1 cellular context compared by ENCODE assay signal in the genomic region with DNA sequence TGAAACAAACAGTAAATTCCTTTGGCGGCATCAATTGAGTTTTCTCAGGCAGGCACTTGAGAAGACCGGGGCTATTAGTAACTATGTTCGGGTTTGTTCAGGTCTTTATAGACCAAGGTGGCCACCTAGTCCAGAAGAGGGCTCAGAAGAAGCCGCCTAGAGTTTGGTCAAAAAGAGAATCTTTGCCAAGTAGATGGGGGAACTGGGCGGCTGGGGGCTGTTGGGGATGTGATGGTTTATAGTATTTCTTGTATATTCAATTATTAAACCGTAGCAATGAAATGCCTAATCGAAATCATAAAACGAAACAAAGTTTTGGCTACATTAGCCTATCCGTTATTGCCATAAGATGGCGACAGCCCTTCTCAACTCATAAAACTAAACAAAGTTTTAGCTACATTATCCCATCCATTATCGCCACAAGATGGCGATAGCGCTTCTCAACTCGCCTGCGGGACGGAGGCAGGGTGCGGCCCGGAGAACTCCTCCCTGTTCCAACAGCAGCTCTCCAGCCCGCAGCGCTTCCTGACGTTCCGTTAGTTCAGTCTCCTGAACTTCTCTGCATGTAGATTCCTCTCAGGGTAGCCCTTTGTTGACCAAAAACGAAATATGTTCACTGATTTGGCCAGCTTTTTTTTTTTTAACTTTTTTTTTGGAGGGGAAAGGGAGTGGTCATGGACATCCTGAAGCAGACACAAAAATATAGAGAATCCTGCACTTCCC.
TF ChIP-seq lines count a peak whose summit lies in the region.

No MANE protein-coding gene starts in this region.

TF ChIP-seq in HepG2, 621 proteins besides CTCF, POLR2A, EP300 and RAD21 (continued from another document and continues in another):
- TF ChIP-seq, protein P1, sequence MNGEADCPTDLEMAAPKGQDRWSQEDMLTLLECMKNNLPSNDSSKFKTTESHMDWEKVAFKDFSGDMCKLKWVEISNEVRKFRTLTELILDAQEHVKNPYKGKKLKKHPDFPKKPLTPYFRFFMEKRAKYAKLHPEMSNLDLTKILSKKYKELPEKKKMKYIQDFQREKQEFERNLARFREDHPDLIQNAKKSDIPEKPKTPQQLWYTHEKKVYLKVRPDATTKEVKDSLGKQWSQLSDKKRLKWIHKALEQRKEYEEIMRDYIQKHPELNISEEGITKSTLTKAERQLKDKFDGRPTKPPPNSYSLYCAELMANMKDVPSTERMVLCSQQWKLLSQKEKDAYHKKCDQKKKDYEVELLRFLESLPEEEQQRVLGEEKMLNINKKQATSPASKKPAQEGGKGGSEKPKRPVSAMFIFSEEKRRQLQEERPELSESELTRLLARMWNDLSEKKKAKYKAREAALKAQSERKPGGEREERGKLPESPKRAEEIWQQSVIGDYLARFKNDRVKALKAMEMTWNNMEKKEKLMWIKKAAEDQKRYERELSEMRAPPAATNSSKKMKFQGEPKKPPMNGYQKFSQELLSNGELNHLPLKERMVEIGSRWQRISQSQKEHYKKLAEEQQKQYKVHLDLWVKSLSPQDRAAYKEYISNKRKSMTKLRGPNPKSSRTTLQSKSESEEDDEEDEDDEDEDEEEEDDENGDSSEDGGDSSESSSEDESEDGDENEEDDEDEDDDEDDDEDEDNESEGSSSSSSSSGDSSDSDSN (CRISPR knock-in tag; IDR thresholded peaks at IDR 0.05) = peak; percentile 56; the same call in 1 of the 2 replicates
- peak; percentile 73 for TF ChIP-seq ZSCAN9 (CRISPR knock-in tag; IDR thresholded peaks at IDR 0.05; ENCODE audit: borderline replicate concordance)
- TF ChIP-seq HDAC1 (CRISPR knock-in tag; IDR thresholded peaks at IDR 0.05) = 0 out of 2 replicates have a peak, but pooled peaks have one; percentile 21
- no peak for TF ChIP-seq ZNF775 (CRISPR knock-in tag; IDR thresholded peaks at IDR 0.05; ENCODE audit: borderline replicate concordance)
- TF ChIP-seq, protein P2, sequence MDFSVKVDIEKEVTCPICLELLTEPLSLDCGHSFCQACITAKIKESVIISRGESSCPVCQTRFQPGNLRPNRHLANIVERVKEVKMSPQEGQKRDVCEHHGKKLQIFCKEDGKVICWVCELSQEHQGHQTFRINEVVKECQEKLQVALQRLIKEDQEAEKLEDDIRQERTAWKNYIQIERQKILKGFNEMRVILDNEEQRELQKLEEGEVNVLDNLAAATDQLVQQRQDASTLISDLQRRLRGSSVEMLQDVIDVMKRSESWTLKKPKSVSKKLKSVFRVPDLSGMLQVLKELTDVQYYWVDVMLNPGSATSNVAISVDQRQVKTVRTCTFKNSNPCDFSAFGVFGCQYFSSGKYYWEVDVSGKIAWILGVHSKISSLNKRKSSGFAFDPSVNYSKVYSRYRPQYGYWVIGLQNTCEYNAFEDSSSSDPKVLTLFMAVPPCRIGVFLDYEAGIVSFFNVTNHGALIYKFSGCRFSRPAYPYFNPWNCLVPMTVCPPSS (IDR thresholded peaks at IDR 0.05) = no peak
- TF ChIP-seq, protein P3, sequence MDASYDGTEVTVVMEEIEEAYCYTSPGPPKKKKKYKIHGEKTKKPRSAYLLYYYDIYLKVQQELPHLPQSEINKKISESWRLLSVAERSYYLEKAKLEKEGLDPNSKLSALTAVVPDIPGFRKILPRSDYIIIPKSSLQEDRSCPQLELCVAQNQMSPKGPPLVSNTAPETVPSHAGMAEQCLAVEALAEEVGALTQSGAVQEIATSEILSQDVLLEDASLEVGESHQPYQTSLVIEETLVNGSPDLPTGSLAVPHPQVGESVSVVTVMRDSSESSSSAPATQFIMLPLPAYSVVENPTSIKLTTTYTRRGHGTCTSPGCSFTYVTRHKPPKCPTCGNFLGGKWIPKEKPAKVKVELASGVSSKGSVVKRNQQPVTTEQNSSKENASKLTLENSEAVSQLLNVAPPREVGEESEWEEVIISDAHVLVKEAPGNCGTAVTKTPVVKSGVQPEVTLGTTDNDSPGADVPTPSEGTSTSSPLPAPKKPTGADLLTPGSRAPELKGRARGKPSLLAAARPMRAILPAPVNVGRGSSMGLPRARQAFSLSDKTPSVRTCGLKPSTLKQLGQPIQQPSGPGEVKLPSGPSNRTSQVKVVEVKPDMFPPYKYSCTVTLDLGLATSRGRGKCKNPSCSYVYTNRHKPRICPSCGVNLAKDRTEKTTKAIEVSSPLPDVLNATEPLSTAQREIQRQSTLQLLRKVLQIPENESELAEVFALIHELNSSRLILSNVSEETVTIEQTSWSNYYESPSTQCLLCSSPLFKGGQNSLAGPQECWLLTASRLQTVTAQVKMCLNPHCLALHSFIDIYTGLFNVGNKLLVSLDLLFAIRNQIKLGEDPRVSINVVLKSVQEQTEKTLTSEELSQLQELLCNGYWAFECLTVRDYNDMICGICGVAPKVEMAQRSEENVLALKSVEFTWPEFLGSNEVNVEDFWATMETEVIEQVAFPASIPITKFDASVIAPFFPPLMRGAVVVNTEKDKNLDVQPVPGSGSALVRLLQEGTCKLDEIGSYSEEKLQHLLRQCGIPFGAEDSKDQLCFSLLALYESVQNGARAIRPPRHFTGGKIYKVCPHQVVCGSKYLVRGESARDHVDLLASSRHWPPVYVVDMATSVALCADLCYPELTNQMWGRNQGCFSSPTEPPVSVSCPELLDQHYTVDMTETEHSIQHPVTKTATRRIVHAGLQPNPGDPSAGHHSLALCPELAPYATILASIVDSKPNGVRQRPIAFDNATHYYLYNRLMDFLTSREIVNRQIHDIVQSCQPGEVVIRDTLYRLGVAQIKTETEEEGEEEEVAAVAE (CRISPR knock-in tag; IDR thresholded peaks at IDR 0.05; ENCODE audit: borderline replicate concordance) = peak; percentile 66; the same call in 1 of the 2 replicates
- TF ChIP-seq ETV6 (CRISPR knock-in tag; conservative IDR thresholded peaks at IDR 0.05) = 0 out of 2 replicates have a peak, but pooled peaks have one; percentile 56
- TF ChIP-seq, protein P4, sequence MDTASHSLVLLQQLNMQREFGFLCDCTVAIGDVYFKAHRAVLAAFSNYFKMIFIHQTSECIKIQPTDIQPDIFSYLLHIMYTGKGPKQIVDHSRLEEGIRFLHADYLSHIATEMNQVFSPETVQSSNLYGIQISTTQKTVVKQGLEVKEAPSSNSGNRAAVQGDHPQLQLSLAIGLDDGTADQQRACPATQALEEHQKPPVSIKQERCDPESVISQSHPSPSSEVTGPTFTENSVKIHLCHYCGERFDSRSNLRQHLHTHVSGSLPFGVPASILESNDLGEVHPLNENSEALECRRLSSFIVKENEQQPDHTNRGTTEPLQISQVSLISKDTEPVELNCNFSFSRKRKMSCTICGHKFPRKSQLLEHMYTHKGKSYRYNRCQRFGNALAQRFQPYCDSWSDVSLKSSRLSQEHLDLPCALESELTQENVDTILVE (CRISPR knock-in tag; IDR thresholded peaks at IDR 0.05) = peak; percentile 40; the same call in 1 of the 2 replicates
- TF ChIP-seq, protein P5, sequence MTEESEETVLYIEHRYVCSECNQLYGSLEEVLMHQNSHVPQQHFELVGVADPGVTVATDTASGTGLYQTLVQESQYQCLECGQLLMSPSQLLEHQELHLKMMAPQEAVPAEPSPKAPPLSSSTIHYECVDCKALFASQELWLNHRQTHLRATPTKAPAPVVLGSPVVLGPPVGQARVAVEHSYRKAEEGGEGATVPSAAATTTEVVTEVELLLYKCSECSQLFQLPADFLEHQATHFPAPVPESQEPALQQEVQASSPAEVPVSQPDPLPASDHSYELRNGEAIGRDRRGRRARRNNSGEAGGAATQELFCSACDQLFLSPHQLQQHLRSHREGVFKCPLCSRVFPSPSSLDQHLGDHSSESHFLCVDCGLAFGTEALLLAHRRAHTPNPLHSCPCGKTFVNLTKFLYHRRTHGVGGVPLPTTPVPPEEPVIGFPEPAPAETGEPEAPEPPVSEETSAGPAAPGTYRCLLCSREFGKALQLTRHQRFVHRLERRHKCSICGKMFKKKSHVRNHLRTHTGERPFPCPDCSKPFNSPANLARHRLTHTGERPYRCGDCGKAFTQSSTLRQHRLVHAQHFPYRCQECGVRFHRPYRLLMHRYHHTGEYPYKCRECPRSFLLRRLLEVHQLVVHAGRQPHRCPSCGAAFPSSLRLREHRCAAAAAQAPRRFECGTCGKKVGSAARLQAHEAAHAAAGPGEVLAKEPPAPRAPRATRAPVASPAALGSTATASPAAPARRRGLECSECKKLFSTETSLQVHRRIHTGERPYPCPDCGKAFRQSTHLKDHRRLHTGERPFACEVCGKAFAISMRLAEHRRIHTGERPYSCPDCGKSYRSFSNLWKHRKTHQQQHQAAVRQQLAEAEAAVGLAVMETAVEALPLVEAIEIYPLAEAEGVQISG (CRISPR knock-in tag; IDR thresholded peaks at IDR 0.05) = peak; percentile 74
- TF ChIP-seq ZNF563 (CRISPR knock-in tag; IDR thresholded peaks at IDR 0.05) = no peak
- TF ChIP-seq, protein P6, sequence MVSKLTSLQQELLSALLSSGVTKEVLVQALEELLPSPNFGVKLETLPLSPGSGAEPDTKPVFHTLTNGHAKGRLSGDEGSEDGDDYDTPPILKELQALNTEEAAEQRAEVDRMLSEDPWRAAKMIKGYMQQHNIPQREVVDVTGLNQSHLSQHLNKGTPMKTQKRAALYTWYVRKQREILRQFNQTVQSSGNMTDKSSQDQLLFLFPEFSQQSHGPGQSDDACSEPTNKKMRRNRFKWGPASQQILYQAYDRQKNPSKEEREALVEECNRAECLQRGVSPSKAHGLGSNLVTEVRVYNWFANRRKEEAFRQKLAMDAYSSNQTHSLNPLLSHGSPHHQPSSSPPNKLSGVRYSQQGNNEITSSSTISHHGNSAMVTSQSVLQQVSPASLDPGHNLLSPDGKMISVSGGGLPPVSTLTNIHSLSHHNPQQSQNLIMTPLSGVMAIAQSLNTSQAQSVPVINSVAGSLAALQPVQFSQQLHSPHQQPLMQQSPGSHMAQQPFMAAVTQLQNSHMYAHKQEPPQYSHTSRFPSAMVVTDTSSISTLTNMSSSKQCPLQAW (CRISPR knock-in tag; IDR thresholded peaks at IDR 0.05) = peak; percentile 61; the same call in 1 of the 2 replicates
- peak; percentile 35; the same call in 1 of the 2 replicates for TF ChIP-seq CEBPG (CRISPR knock-in tag; IDR thresholded peaks at IDR 0.05)
- no peak for TF ChIP-seq ZNF253 (CRISPR knock-in tag; IDR thresholded peaks at IDR 0.05; ENCODE audit: borderline replicate concordance)
- TF ChIP-seq MYC (CRISPR knock-in tag; IDR thresholded peaks at IDR 0.05; ENCODE audit: borderline replicate concordance) = peak; percentile 35; the same call in 1 of the 2 replicates
- peak; percentile 93; the same call in 1 of the 2 replicates for TF ChIP-seq CBX5 (CRISPR knock-in tag; IDR thresholded peaks at IDR 0.05; ENCODE audit: borderline replicate concordance)
- peak; percentile 66 for TF ChIP-seq POGZ (CRISPR knock-in tag; IDR thresholded peaks at IDR 0.05)
- TF ChIP-seq ZNF562 (CRISPR knock-in tag; IDR thresholded peaks at IDR 0.05; ENCODE audit: borderline replicate concordance) = no peak
- TF ChIP-seq, protein P7, sequence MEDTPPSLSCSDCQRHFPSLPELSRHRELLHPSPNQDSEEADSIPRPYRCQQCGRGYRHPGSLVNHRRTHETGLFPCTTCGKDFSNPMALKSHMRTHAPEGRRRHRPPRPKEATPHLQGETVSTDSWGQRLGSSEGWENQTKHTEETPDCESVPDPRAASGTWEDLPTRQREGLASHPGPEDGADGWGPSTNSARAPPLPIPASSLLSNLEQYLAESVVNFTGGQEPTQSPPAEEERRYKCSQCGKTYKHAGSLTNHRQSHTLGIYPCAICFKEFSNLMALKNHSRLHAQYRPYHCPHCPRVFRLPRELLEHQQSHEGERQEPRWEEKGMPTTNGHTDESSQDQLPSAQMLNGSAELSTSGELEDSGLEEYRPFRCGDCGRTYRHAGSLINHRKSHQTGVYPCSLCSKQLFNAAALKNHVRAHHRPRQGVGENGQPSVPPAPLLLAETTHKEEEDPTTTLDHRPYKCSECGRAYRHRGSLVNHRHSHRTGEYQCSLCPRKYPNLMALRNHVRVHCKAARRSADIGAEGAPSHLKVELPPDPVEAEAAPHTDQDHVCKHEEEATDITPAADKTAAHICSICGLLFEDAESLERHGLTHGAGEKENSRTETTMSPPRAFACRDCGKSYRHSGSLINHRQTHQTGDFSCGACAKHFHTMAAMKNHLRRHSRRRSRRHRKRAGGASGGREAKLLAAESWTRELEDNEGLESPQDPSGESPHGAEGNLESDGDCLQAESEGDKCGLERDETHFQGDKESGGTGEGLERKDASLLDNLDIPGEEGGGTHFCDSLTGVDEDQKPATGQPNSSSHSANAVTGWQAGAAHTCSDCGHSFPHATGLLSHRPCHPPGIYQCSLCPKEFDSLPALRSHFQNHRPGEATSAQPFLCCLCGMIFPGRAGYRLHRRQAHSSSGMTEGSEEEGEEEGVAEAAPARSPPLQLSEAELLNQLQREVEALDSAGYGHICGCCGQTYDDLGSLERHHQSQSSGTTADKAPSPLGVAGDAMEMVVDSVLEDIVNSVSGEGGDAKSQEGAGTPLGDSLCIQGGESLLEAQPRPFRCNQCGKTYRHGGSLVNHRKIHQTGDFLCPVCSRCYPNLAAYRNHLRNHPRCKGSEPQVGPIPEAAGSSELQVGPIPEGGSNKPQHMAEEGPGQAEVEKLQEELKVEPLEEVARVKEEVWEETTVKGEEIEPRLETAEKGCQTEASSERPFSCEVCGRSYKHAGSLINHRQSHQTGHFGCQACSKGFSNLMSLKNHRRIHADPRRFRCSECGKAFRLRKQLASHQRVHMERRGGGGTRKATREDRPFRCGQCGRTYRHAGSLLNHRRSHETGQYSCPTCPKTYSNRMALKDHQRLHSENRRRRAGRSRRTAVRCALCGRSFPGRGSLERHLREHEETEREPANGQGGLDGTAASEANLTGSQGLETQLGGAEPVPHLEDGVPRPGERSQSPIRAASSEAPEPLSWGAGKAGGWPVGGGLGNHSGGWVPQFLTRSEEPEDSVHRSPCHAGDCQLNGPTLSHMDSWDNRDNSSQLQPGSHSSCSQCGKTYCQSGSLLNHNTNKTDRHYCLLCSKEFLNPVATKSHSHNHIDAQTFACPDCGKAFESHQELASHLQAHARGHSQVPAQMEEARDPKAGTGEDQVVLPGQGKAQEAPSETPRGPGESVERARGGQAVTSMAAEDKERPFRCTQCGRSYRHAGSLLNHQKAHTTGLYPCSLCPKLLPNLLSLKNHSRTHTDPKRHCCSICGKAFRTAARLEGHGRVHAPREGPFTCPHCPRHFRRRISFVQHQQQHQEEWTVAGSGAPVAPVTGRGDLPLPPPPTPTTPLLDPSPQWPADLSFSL (CRISPR knock-in tag; IDR thresholded peaks at IDR 0.05) = no peak
- no peak for TF ChIP-seq EED (CRISPR knock-in tag; IDR thresholded peaks at IDR 0.05)
- TF ChIP-seq, protein P8, sequence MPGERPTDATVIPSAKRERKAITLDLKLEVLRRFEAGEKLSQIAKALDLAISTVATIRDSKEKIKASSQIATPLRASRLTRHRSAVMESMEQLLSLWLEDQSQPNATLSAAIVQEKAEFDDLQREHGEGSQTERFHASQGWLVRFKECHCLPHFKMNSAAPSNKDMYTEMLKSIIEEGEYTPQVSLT (CRISPR knock-in tag; IDR thresholded peaks at IDR 0.05; ENCODE audit: borderline replicate concordance, low read depth) = no peak
- TF ChIP-seq PAWR (CRISPR knock-in tag; IDR thresholded peaks at IDR 0.05; ENCODE audit: borderline replicate concordance) = no peak
- TF ChIP-seq ZBTB1 (CRISPR knock-in tag; IDR thresholded peaks at IDR 0.05; ENCODE audit: borderline replicate concordance) = no peak
- TF ChIP-seq, protein P9, sequence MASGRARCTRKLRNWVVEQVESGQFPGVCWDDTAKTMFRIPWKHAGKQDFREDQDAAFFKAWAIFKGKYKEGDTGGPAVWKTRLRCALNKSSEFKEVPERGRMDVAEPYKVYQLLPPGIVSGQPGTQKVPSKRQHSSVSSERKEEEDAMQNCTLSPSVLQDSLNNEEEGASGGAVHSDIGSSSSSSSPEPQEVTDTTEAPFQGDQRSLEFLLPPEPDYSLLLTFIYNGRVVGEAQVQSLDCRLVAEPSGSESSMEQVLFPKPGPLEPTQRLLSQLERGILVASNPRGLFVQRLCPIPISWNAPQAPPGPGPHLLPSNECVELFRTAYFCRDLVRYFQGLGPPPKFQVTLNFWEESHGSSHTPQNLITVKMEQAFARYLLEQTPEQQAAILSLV (CRISPR knock-in tag; IDR thresholded peaks at IDR 0.05; ENCODE audit: borderline replicate concordance) = no peak
- TF ChIP-seq CBX1 (IDR thresholded peaks at IDR 0.05; ENCODE audit: low read depth) = peak; percentile 75
- 0 out of 2 replicates have a peak, but pooled peaks have one; percentile 32 for TF ChIP-seq ZNF441 (CRISPR knock-in tag; IDR thresholded peaks at IDR 0.05; ENCODE audit: borderline replicate concordance)
